ENCODE assay signal across 13 cellular contexts in the genomic region with DNA sequence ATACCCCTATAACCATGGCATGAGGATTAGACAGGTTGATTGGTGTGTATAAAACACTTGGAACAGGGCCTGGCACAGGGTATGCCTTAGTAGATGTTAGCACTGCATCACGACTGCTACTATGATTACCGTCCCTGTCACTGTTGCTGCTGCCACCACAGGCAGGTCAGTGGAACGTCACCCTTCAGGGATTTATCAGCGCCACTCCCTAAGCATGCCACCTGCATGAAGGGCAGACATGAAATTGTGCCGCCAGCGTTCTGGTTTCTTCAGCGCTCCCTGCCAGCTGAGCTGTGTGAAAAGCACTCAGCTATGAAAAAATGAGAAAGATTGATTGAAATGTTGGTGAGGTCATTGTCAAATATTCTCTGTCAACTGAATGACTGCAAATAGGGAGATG.
DNase-seq lines count a peak whose midpoint lies in the region; ATAC-seq, FAIRE-seq and TF ChIP-seq lines count a peak whose summit lies in the region.
"Had no signal": no experiment of that assay in that cellular context is flagged by ENCODE, and none has a peak within 500 bp of the region (broad histone marks: within the 10 kb centered on the region; RNA-seq: fewer than 3 reads in every experiment).

No MANE protein-coding gene starts in this region.

- H2BK5ac ChIP-seq in H1 (ENCODE audit: low read depth, low read length): no peak overlapping the region

- H4K20me1 ChIP-seq in H1 (replicated peaks in 1 of 2; ENCODE audit: control insufficient read depth in 1 of 2, insufficient read depth in 2 of 2, low read length in 2 of 2): no peaks in the 10 kb centered on the region

- intact Hi-C loops in A673 (cut with micrococcal nuclease; ENCODE audit: unreplicated experiment): loop anchor here (5.0 kb wide), 1 partner anchor 395 kb away; no protein-coding TSS in a partner anchor

- no peak overlapping the region for H3K4ac ChIP-seq in H1 (replicated peaks; ENCODE audit: insufficient read length, low read depth, low read length)

- H4K91ac ChIP-seq in H1 (replicated peaks; ENCODE audit: insufficient read length, low read length): no peak overlapping the region

- no peak overlapping the region for H3K23ac ChIP-seq in H1 (ENCODE audit: insufficient read length)

- WGBS in H1 (ENCODE audit: extremely low coverage in 1 of 2, insufficient coverage in 1 of 2, insufficient read length in 1 of 2, insufficient replicate concordance in 2 of 2, low coverage in 1 of 2, low lambda C conversion rate in 2 of 2, missing lambda C conversion rate in 1 of 2), 2 experiments: 77% methylated on average over 7 of the region's 7 CpGs; no CpG with 5 or more reads in 1 of the 2 experiments
- 55 to 79% methylated on average over 7 of the region's 7 CpGs for WGBS in upper lobe of left lung, 2 donors

- no peaks in the 10 kb centered on the region for H3K79me1 ChIP-seq in H1 (ENCODE audit: low read depth, low read length)

- no peak overlapping the region for H3K4me3 ChIP-seq in A673 (ENCODE audit: low read depth, low read length, poor library complexity, severe bottlenecking)
- no peak overlapping the region for H3K4me3 ChIP-seq in H1 (ENCODE audit: extremely low read depth in 1 of 4, insufficient read depth in 2 of 4, low read depth in 3 of 4, low read length in 4 of 4)
- no peak overlapping the region for H3K4me3 ChIP-seq in upper lobe of left lung

- TF ChIP-seq POLR2A in H1 (IDR thresholded peaks at IDR 0.05; ENCODE audit: control extremely low read depth in 1 of 2, low read depth in 2 of 2, low read length in 2 of 2) (no peak), upper lobe of left lung (IDR thresholded peaks at IDR 0.05) (no peak)

- H2BK15ac ChIP-seq in H1 (ENCODE audit: low read length): no peak overlapping the region

- H3K79me2 ChIP-seq in H1 (ENCODE audit: control insufficient read depth in 1 of 2, insufficient read depth in 2 of 2, low read length in 2 of 2): no peaks in the 10 kb centered on the region

- TF ChIP-seq RAD21 in H1 (IDR thresholded peaks at IDR 0.05 in 1 of 2, conservative IDR thresholded peaks at IDR 0.05 in 1 of 2; ENCODE audit: low read depth in 2 of 2, low read length in 2 of 2): peak in 1 of 2 experiments; percentile 24; a peak in 2 of 4 replicates

- no peak overlapping the region for H2AFZ ChIP-seq in H1 (ENCODE audit: low read length)

- H3K4me1 ChIP-seq in A673 (ENCODE audit: insufficient read depth, low read length, poor library complexity, severe bottlenecking) (no peaks in the 10 kb centered on the region), H1 (replicated peaks in 1 of 4; ENCODE audit: control insufficient read depth in 3 of 4, insufficient read depth in 4 of 4, low read length in 3 of 4) (peaks cover 0 to 4% (median 0%) of the 10 kb centered on the region in 4 experiments; a peak in 1 of 7 replicates), upper lobe of left lung (no peaks in the 10 kb centered on the region)

- no peak overlapping the region for H3K4me2 ChIP-seq in H1 (ENCODE audit: insufficient read depth in 1 of 2, low read depth in 2 of 2, low read length in 2 of 2)

- BruUV-seq in A673 (replicated peaks; lab: Mats Ljungman, UMichigan): no TSS peak

- no peaks in the 10 kb centered on the region for H3K36me3 ChIP-seq in A673 (ENCODE audit: insufficient read depth, low read length, poor library complexity, severe bottlenecking)
- H3K36me3 ChIP-seq in H1 (ENCODE audit: control insufficient read depth in 2 of 4, insufficient read depth in 4 of 4, low read length in 3 of 4): peaks cover 0 to 5% (median 0%) of the 10 kb centered on the region in 4 experiments; a peak in 1 of 8 replicates
- H3K36me3 ChIP-seq in upper lobe of left lung: no peaks in the 10 kb centered on the region

- no peak for ATAC-seq in upper lobe of left lung (ENCODE audit: low FRiP score in 2 of 2)
- ATAC-seq in HG02588 (IDR thresholded peaks at IDR 0.05; ENCODE audit: unreplicated experiment): no peak

- no peak for FAIRE-seq in H1 (lab: Jason Lieb, UNC)
- FAIRE-seq: astrocyte, endometrium had no signal

- CTCF ChIA-PET in A673 (lab: Charles Lee): no interaction called here
- CTCF ChIA-PET in H1 (lab: Charles Lee; ENCODE audit: partially characterized antibody): interaction anchor here (0.7 to 2.4 kb wide), 11 partner anchors 9 to 562 kb away, joined by 3 to 13 read pairs (median 3); no protein-coding TSS in a partner anchor

- H2AK5ac ChIP-seq in H1 (ENCODE audit: low read depth, low read length): no peak overlapping the region

- no peaks in the 10 kb centered on the region for H3K23me2 ChIP-seq in H1 (ENCODE audit: low read depth, low read length)

- POLR2A ChIA-PET in A673 (lab: Charles Lee; ENCODE audit: low non-redundant PET): no interaction called here
- POLR2A ChIA-PET in H1 (lab: Charles Lee; ENCODE audit: partially characterized antibody): no interaction called here

- no peak overlapping the region for H3K56ac ChIP-seq in H1 (replicated peaks; ENCODE audit: insufficient read length, low read depth, low read length)

- H3K9me3 ChIP-seq in A673 (ENCODE audit: low read depth, low read length, poor library complexity, severe bottlenecking): no peaks in the 10 kb centered on the region
- H3K9me3 ChIP-seq in H1 (ENCODE audit: insufficient read depth in 2 of 2, low read depth in 1 of 2, low read length in 1 of 2): peaks cover 9 to 11% of the 10 kb centered on the region in 2 experiments
- peaks cover 0 to 10% (median 0%) of the 10 kb centered on the region in 4 donors for H3K9me3 ChIP-seq in upper lobe of left lung

- DNase-seq in A673 (ENCODE audit: low spot score) (peak; percentile 12), NCI-H1694 (lab: John Stamatoyannopoulos, UW) (peak; percentile 24), H1 (ENCODE audit: low read depth in 1 of 2, low spot score in 2 of 2) (no peak), upper lobe of left lung (no peak), NCI-H2081 (lab: John Stamatoyannopoulos, UW) (no peak), C1 segment of cervical spinal cord (lab: John Stamatoyannopoulos, UW) (no peak)
- DNase-seq: activated T-cell treated with anti-CD3 and anti-CD28 coated beads, Interleukin-2, amount 50 U/mL, for 1 hour; IMR-90; stimulated activated CD8-positive, alpha-beta memory T cell treated with anti-CD3 and anti-CD28 coated beads, Interleukin-4, amount 100 ng/mL, for 48 hours had no signal

- no peak overlapping the region for H3K14ac ChIP-seq in H1 (ENCODE audit: insufficient read length)

- TF ChIP-seq CTCF in A673 (conservative IDR thresholded peaks at IDR 0.05; ENCODE audit: low read depth, low read length): peak; percentile 23
- TF ChIP-seq CTCF in GM12873 (IDR thresholded peaks at IDR 0.05; ENCODE audit: insufficient read depth, low read depth, low read length, missing control alignments): peak; percentile 32
- TF ChIP-seq CTCF in H1 (IDR thresholded peaks at IDR 0.05; ENCODE audit: control extremely low read depth in 1 of 3, insufficient read depth in 1 of 3, low read depth in 1 of 3, low read length in 3 of 3): peak; percentile 1 to 53 (median 48); a peak in 2 of 4 replicates
- no peak for TF ChIP-seq CTCF in upper lobe of left lung (IDR thresholded peaks at IDR 0.05)

- H3K9ac ChIP-seq in H1 (replicated peaks in 1 of 4; ENCODE audit: extremely low read depth in 1 of 4, low read depth in 3 of 4, low read length in 3 of 4): no peak overlapping the region

- H2BK20ac ChIP-seq in H1 (ENCODE audit: low read length): no peak overlapping the region

- TF ChIP-seq EP300 in H1 (IDR thresholded peaks at IDR 0.05; ENCODE audit: borderline replicate concordance in 1 of 2, low read depth in 2 of 2, low read length in 2 of 2) (no peak), upper lobe of left lung (IDR thresholded peaks at IDR 0.05) (no peak)

- no peak overlapping the region for H4K8ac ChIP-seq in H1 (ENCODE audit: extremely low read depth, insufficient read depth, low read length)

- no peak overlapping the region for H2BK120ac ChIP-seq in H1 (replicated peaks; ENCODE audit: low read depth, low read length)

- H3K27me3 ChIP-seq in A673 (replicated peaks; ENCODE audit: insufficient read depth, low read depth, low read length, poor library complexity) (no peaks in the 10 kb centered on the region), H1 (replicated peaks in 1 of 4; ENCODE audit: control insufficient read depth in 3 of 4, extremely low read depth in 1 of 4, insufficient read depth in 3 of 4, low read length in 3 of 4) (no peaks in the 10 kb centered on the region), upper lobe of left lung (no peaks in the 10 kb centered on the region)

- no peak overlapping the region for H3K18ac ChIP-seq in H1 (ENCODE audit: extremely low read depth, low read length)

- H3K27ac ChIP-seq in A673 (ENCODE audit: low read depth, low read length, poor library complexity, severe bottlenecking): no peak overlapping the region
- no peak overlapping the region for H3K27ac ChIP-seq in H1 (ENCODE audit: low read depth, low read length)
- no peak overlapping the region for H3K27ac ChIP-seq in upper lobe of left lung

- no peak overlapping the region for H2BK12ac ChIP-seq in H1 (ENCODE audit: low read depth, low read length)

- no peak overlapping the region for H4K5ac ChIP-seq in H1 (ENCODE audit: insufficient read length, low read depth, low read length)

TF ChIP-seq in H1, 55 proteins besides CTCF, POLR2A, EP300 and RAD21:
- TF ChIP-seq EZH2 (IDR thresholded peaks at IDR 0.05; ENCODE audit: low read depth, low read length, severe bottlenecking): no peak
- TF ChIP-seq GABPA (IDR thresholded peaks at IDR 0.05; ENCODE audit: borderline replicate concordance, insufficient read depth, low read length): no peak
- no peak for TF ChIP-seq SIRT6 (IDR thresholded peaks at IDR 0.05; ENCODE audit: low read length)

Comparison
In these comparisons a context has a peak if more than half of its experiments do, and no peak if none do; other contexts are left out.
1. DNase-seq: peak in A673 (single experiment) and NCI-H1694 (single experiment); none in H1 (0 of 2), upper lobe of left lung (0 of 2), NCI-H2081 (0 of 2) and C1 segment of cervical spinal cord (0 of 14).
2. CTCF ChIP-seq: peak in A673 (single experiment), GM12873 (single experiment) and H1 (3 of 3); none in upper lobe of left lung (0 of 6).